9 cellular contexts compared by ENCODE assay signal in the genomic region with DNA sequence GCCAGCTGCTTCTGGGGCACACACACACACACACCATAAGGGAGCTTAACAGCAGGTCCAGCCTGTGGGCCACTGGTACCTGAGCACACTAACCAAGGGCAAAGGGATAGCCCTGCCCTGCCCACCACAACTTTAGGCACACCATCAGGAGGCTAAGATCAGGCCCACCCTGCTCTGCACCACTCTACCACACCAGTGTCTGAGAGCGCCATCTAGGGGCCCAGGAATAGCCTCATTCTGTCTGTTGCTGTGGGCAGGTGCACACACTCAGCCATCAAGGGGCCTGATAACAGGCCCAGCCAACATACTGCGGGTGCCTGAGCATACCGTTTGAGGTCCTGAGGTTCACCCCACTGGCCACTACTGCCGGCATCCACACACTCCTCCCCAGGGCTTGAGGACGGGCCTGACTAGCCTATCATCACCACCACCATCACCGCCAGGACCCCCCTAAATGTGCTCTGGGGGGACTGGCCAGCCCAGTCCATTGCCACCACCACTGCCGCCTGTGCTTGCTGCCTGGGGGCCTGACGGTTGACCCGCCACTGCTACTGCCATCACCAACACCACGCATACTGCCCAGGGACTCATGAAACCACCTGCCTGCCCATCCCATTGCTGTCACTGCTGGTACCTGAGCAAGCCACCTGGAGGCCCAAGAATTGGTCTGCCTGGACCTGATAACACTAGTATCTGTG. TPM values are rescaled to one million over a fixed set of nuclear protein-coding genes. Genes with fewer than 3 reads are reported as not detected.
DNase-seq lines count a peak whose midpoint lies in the region; ATAC-seq, FAIRE-seq and TF ChIP-seq lines count a peak whose summit lies in the region.
"Had no signal": no experiment of that assay in that cellular context is flagged by ENCODE, and none has a peak within 500 bp of the region (broad histone marks: within the 10 kb centered on the region; RNA-seq: fewer than 3 reads in every experiment).

No MANE protein-coding gene starts in this region.

- no peak overlapping the region for H3K27ac Mint-ChIP-seq in activated CD4-positive, alpha-beta memory T cell treated with anti-CD3 and anti-CD28 coated beads, Interleukin-2, amount 10 ng/mL, durations not matched to agents 7 days and 5 days
- H3K27ac Mint-ChIP-seq: nephron had no signal

- no peak overlapping the region for H3K4me3 Mint-ChIP-seq in activated CD4-positive, alpha-beta memory T cell treated with anti-CD3 and anti-CD28 coated beads, Interleukin-2, amount 10 ng/mL, durations not matched to agents 7 days and 5 days
- H3K4me3 Mint-ChIP-seq: nephron had no signal

- peak; percentile 19 for DNase-seq in GM03348 (ENCODE audit: low spot score)
- no peak for DNase-seq in HL-60 (ENCODE audit: low read depth in 1 of 2, low spot score in 1 of 2)
- DNase-seq in activated CD4-positive, alpha-beta memory T cell treated with anti-CD3 and anti-CD28 coated beads, Interleukin-2, amount 10 ng/mL, durations not matched to agents 7 days and 5 days: peak; percentile 66
- no peak for DNase-seq in foreskin fibroblast
- DNase-seq in stimulated activated CD8-positive, alpha-beta memory T cell treated with anti-CD3 and anti-CD28 coated beads, Interleukin-12 subunit alpha, Interleukin-12 subunit beta, amount 100 ng/mL, for 24 hours (ENCODE audit: extremely low read depth): peak; percentile 24
- no peak for DNase-seq in frontal cortex (ENCODE audit: low spot score in 2 of 2)
- DNase-seq in NCI-H128 (lab: John Stamatoyannopoulos, UW; ENCODE audit: unreplicated experiment): no peak

- H3K27me3 ChIP-seq in HL-60 (ENCODE audit: insufficient read depth, poor library complexity, severe bottlenecking): no peaks in the 10 kb centered on the region

- peaks cover 36% of the 10 kb centered on the region for H3K36me3 Mint-ChIP-seq in activated CD4-positive, alpha-beta memory T cell treated with anti-CD3 and anti-CD28 coated beads, Interleukin-2, amount 10 ng/mL, durations not matched to agents 7 days and 5 days (ENCODE audit: low read depth)

- H3K27me3 Mint-ChIP-seq in activated CD4-positive, alpha-beta memory T cell treated with anti-CD3 and anti-CD28 coated beads, Interleukin-2, amount 10 ng/mL, durations not matched to agents 7 days and 5 days: no peaks in the 10 kb centered on the region

- H3K9me3 Mint-ChIP-seq in activated CD4-positive, alpha-beta memory T cell treated with anti-CD3 and anti-CD28 coated beads, Interleukin-2, amount 10 ng/mL, durations not matched to agents 7 days and 5 days: no peaks in the 10 kb centered on the region

- ATAC-seq in GM18868 (IDR thresholded peaks at IDR 0.05; ENCODE audit: unreplicated experiment): no peak

- POLR2A ChIA-PET in activated CD4-positive, alpha-beta memory T cell treated with anti-CD3 and anti-CD28 coated beads, Interleukin-2, amount 10 ng/mL, durations not matched to agents 7 days and 5 days (lab: Charles Lee): no interaction called here

- TF ChIP-seq CTCF in HL-60 (IDR thresholded peaks at IDR 0.05; ENCODE audit: insufficient read depth, low read length) (peak; percentile 35), foreskin fibroblast (IDR thresholded peaks at IDR 0.05; ENCODE audit: low read depth, low read length) (peak; percentile 23)

- H3K27ac ChIP-seq in HL-60 (replicated peaks): no peak overlapping the region

- no peak for FAIRE-seq in frontal cortex (lab: Jason Lieb, UNC)

- no peak overlapping the region for H3K4me3 ChIP-seq in HL-60 (replicated peaks; ENCODE audit: insufficient read depth, low read length)
- H3K4me3 ChIP-seq in foreskin fibroblast (ENCODE audit: low read depth in 1 of 2, low read length in 2 of 2): no peak overlapping the region

- peaks cover 19% of the 10 kb centered on the region for H3K4me1 Mint-ChIP-seq in activated CD4-positive, alpha-beta memory T cell treated with anti-CD3 and anti-CD28 coated beads, Interleukin-2, amount 10 ng/mL, durations not matched to agents 7 days and 5 days
- H3K4me1 Mint-ChIP-seq: nephron had no signal

- CTCF ChIA-PET in activated CD4-positive, alpha-beta memory T cell treated with anti-CD3 and anti-CD28 coated beads, Interleukin-2, amount 10 ng/mL, durations not matched to agents 7 days and 5 days (lab: Charles Lee): interaction anchor here (0.5 to 4.4 kb wide), 6 partner anchors 9 to 95 kb away, joined by 3 to 29 read pairs (median 6); no protein-coding TSS in a partner anchor

RNA-seq across cellular contexts. Expression of a gene that starts 31.3 kb away (rescaled TPM):
- total RNA-seq in activated CD4-positive, alpha-beta memory T cell treated with anti-CD3 and anti-CD28 coated beads, Interleukin-2, amount 10 ng/mL, durations not matched to agents 7 days and 5 days: 10 to 100 TPM; 36.4 to 38.1 TPM
- total RNA-seq in frontal cortex: 60.3 TPM

RNA-seq across cellular contexts. Expression of a gene that starts 31.4 kb away (rescaled TPM):
- total RNA-seq in activated CD4-positive, alpha-beta memory T cell treated with anti-CD3 and anti-CD28 coated beads, Interleukin-2, amount 10 ng/mL, durations not matched to agents 7 days and 5 days: 10 to 100 TPM; 18.6 to 20.2 TPM
- total RNA-seq in frontal cortex: 33.8 TPM

Comparison
In these comparisons a context has a peak if more than half of its experiments do, and no peak if none do; other contexts are left out.
1. DNase-seq: peak in GM03348 (single experiment), activated CD4-positive, alpha-beta memory T cell treated with anti-CD3 and anti-CD28 coated beads, Interleukin-2, amount 10 ng/mL, durations not matched to agents 7 days and 5 days (single experiment) and stimulated activated CD8-positive, alpha-beta memory T cell treated with anti-CD3 and anti-CD28 coated beads, Interleukin-12 subunit alpha, Interleukin-12 subunit beta, amount 100 ng/mL, for 24 hours (single experiment); none in HL-60 (0 of 2), foreskin fibroblast (0 of 2), frontal cortex (0 of 2) and NCI-H128 (single experiment).